In genomic region chr14:38080696-38081095, GRCh38 we compare ENCODE assay signal across 16 cellular contexts.
DNase-seq lines count a peak whose midpoint lies in the region; ATAC-seq and TF ChIP-seq lines count a peak whose summit lies in the region.
"Had no signal": no experiment of that assay in that cellular context is flagged by ENCODE, and none has a peak within 500 bp of the region (broad histone marks: within the 10 kb centered on the region; RNA-seq: fewer than 3 reads in every experiment).

No MANE protein-coding gene starts in this region.

- H3K9me2 ChIP-seq in Loucy (replicated peaks; ENCODE audit: low read depth, low read length): no peaks in the 10 kb centered on the region

- peaks cover 18 to 52% (median 30%) of the 10 kb centered on the region in 4 donors for H3K4me1 Mint-ChIP-seq in CD4-positive, CD25-positive, alpha-beta regulatory T cell
- H3K4me1 Mint-ChIP-seq: B cell had no signal

- peak overlapping the region; percentile 53; the same call in 1 of the 2 replicates for H2AFZ ChIP-seq in Loucy (ENCODE audit: low read length)

- H3K9me3 Mint-ChIP-seq in CD4-positive, CD25-positive, alpha-beta regulatory T cell: peaks cover 0 to 4% (median 0%) of the 10 kb centered on the region in 7 donors

- H3K27me3 Mint-ChIP-seq in CD4-positive, CD25-positive, alpha-beta regulatory T cell: no peaks in the 10 kb centered on the region
- H3K27me3 Mint-ChIP-seq: B cell; CD8-positive, alpha-beta memory T cell; IgD-negative memory B cell had no signal

- no peaks in the 10 kb centered on the region for H3K9me3 ChIP-seq in CD4-positive, CD25-positive, alpha-beta regulatory T cell (ENCODE audit: control insufficient read depth in 2 of 2, low read length in 2 of 2)
- no peaks in the 10 kb centered on the region for H3K9me3 ChIP-seq in Loucy (ENCODE audit: insufficient read depth, low read depth, low read length)
- H3K9me3 ChIP-seq: Caco-2 had no signal

- no peak overlapping the region for H3K4me3 ChIP-seq in CD4-positive, CD25-positive, alpha-beta regulatory T cell (ENCODE audit: low read depth, low read length)
- H3K4me3 ChIP-seq in Loucy (ENCODE audit: low read length, poor library complexity, severe bottlenecking): no peak overlapping the region

- TF ChIP-seq CTCF in Loucy (conservative IDR thresholded peaks at IDR 0.05; ENCODE audit: low read length): no peak

- H3K36me3 ChIP-seq in CD4-positive, CD25-positive, alpha-beta regulatory T cell (ENCODE audit: control insufficient read depth, insufficient read depth, low read length): no peaks in the 10 kb centered on the region
- no peaks in the 10 kb centered on the region for H3K36me3 ChIP-seq in Loucy (ENCODE audit: insufficient read depth, low read length)

- H4K20me1 ChIP-seq in Loucy (ENCODE audit: insufficient read depth, low read length, poor library complexity, severe bottlenecking): no peaks in the 10 kb centered on the region

- no peak for DNase-seq in CD4-positive, CD25-positive, alpha-beta regulatory T cell
- DNase-seq in glomerular visceral epithelial cell (ENCODE audit: extremely low spot score) (peak; percentile 22), renal cortical epithelial cell (ENCODE audit: low read depth) (peak; percentile 84), KBM-7 (no peak), activated T-cell treated with anti-CD3 and anti-CD28 coated beads for 4 hours (no peak)
- DNase-seq: C1 segment of cervical spinal cord; Caco-2; CD8-positive, alpha-beta memory T cell; DMS53; GF-D8 had no signal

- no peak overlapping the region for H3K27ac ChIP-seq in CD4-positive, CD25-positive, alpha-beta regulatory T cell (ENCODE audit: insufficient read depth, low read length, poor library complexity, severe bottlenecking)
- H3K27ac ChIP-seq: KMS-11 had no signal

- H3K79me2 ChIP-seq in Loucy (ENCODE audit: insufficient read depth, low read length): no peaks in the 10 kb centered on the region

- ATAC-seq in CD4-positive, CD25-positive, alpha-beta regulatory T cell (ENCODE audit: low read depth in 2 of 2): no peak
- ATAC-seq in HG03095 (IDR thresholded peaks at IDR 0.05; ENCODE audit: unreplicated experiment): no peak
- ATAC-seq: HCT116 had no signal

- H3K4me1 ChIP-seq in CD4-positive, CD25-positive, alpha-beta regulatory T cell (ENCODE audit: control insufficient read depth, insufficient read depth, low read length, poor library complexity, severe bottlenecking): peaks cover 23% of the 10 kb centered on the region
- H3K4me1 ChIP-seq in Loucy (ENCODE audit: insufficient read depth, low read length, poor library complexity, severe bottlenecking): peaks cover 64% of the 10 kb centered on the region
- H3K4me1 ChIP-seq: Caco-2 had no signal

- no peaks in the 10 kb centered on the region for H3K27me3 ChIP-seq in CD4-positive, CD25-positive, alpha-beta regulatory T cell (ENCODE audit: control insufficient read depth, insufficient read depth, low read length)
- H3K27me3 ChIP-seq in Loucy (ENCODE audit: insufficient read depth, low read length, poor library complexity, severe bottlenecking): no peaks in the 10 kb centered on the region

- H3K36me3 Mint-ChIP-seq in CD4-positive, CD25-positive, alpha-beta regulatory T cell: no peaks in the 10 kb centered on the region
- H3K36me3 Mint-ChIP-seq: CD8-positive, alpha-beta memory T cell; IgD-negative memory B cell had no signal

- H3K4me3 Mint-ChIP-seq in CD4-positive, CD25-positive, alpha-beta regulatory T cell: no peak overlapping the region
- H3K4me3 Mint-ChIP-seq: B cell; CD8-positive, alpha-beta memory T cell; IgD-negative memory B cell had no signal

- H3F3A ChIP-seq in Loucy (ENCODE audit: low read depth): 0 out of 2 replicates have a peak, but pooled peaks cover 5% of the 10 kb centered on the region

- H3K27ac Mint-ChIP-seq in CD4-positive, CD25-positive, alpha-beta regulatory T cell: peak overlapping the region in 2 of 3 donors; percentile 16 to 46
- H3K27ac Mint-ChIP-seq: B cell, IgD-negative memory B cell had no signal

- H3K9ac ChIP-seq in Loucy (ENCODE audit: low read depth, low read length, poor library complexity, severe bottlenecking): no peak overlapping the region
- H3K9ac ChIP-seq: KMS-11 had no signal

- no peak overlapping the region for H3K4me2 ChIP-seq in Loucy (ENCODE audit: low read depth, low read length, poor library complexity, severe bottlenecking)
- H3K4me2 ChIP-seq: KMS-11 had no signal

- in situ Hi-C loops in KBM-7 (cut with MboI; ENCODE audit: low pct_unique_long_range_greater_than_20kb, low sequenced_read_pairs): no loop called here

Comparison
In these comparisons a context has a peak if more than half of its experiments do, and no peak if none do; other contexts are left out.
1. DNase-seq: peak in glomerular visceral epithelial cell (single experiment) and renal cortical epithelial cell (single experiment); none in CD4-positive, CD25-positive, alpha-beta regulatory T cell (0 of 3), KBM-7 (single experiment) and activated T-cell treated with anti-CD3 and anti-CD28 coated beads for 4 hours (single experiment).